9 cellular contexts compared by ENCODE assay signal in the genomic region with DNA sequence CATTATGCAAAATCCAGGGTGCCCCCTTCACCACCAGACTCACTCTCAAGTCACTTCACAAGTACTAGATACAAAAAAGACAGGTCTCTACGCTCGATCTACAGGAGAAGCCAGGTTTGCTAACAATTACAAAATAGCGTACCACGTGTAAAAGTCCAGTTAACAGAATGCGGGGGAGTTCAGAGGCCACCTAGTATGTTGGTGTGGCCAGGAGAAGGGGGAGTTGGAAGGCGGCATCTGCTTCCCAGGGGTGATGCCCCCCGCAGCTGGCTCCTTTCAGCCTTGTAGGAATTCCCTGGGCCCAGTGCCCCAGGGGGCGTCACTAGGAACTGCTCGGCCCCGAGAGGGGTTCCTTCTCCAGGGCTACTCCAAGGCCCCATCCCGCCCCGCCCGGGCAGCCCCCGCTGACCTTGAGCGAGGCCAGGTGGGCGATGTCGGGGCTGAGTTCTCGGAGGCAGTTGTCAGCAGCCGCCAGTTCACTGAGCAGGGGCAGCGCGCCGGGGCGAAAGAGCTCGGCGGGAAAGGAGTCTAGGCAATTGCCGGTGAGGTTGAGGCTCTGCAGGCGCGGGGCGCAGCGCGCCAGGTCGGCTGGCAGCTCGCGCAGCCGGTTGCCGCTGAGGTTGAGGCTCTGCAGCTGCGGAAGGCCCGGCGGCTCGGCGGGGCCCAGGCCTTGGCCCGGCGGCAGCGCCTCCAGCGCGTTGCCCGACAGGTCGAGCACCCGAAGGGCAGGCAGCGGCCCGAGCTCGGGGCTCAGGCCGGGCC. TPM values are rescaled to one million over a fixed set of nuclear protein-coding genes. Genes with fewer than 3 reads are reported as not detected.
DNase-seq lines count a peak whose midpoint lies in the region; ATAC-seq, FAIRE-seq and TF ChIP-seq lines count a peak whose summit lies in the region.
"Had no signal": no experiment of that assay in that cellular context is flagged by ENCODE, and none has a peak within 500 bp of the region (broad histone marks: within the 10 kb centered on the region; RNA-seq: fewer than 3 reads in every experiment).

No MANE protein-coding gene starts in this region.

- peak overlapping the region; percentile 85 for H3K27ac Mint-ChIP-seq in dendritic cell treated with granulocyte-macrophage colony-stimulating factor and Interleukin-4, amounts not matched to agents 40 ng/mL and 50 ng/mL, for 4 days
- H3K27ac Mint-ChIP-seq in natural killer cell, result peak overlapping the region; percentile 48 to 85

- no peak for TF ChIP-seq POLR2A in GM12891 (IDR thresholded peaks at IDR 0.05; ENCODE audit: low read depth, low read length)

- no peak for FAIRE-seq in GM12891 (lab: Jason Lieb, UNC)
- FAIRE-seq: endometrium had no signal

- peak overlapping the region; percentile 85 for H3K4me3 Mint-ChIP-seq in activated T-cell treated with anti-CD3 and anti-CD28 coated beads, Interleukin-2, amount 50 U/mL, for 4 hours
- H3K4me3 Mint-ChIP-seq in dendritic cell treated with granulocyte-macrophage colony-stimulating factor and Interleukin-4, amounts not matched to agents 40 ng/mL and 50 ng/mL, for 4 days, result peak overlapping the region; percentile 87
- H3K4me3 Mint-ChIP-seq in natural killer cell, result peak overlapping the region; percentile 86

- no peak for DNase-seq in activated T-cell treated with anti-CD3 and anti-CD28 coated beads, Interleukin-2, amount 50 U/mL, for 4 hours
- no peak for DNase-seq in activated T-cell treated with anti-CD3 and anti-CD28 coated beads for 4 hours
- no peak for DNase-seq in Jurkat, Clone E6-1 (ENCODE audit: low read depth, low spot score)
- DNase-seq in natural killer cell, result no peak
- no peak for DNase-seq in NCI-H1048 (lab: John Stamatoyannopoulos, UW)
- DNase-seq in GM12891 (ENCODE audit: insufficient read length, low spot score), result no peak

- intact Hi-C loops in dendritic cell treated with granulocyte-macrophage colony-stimulating factor and Interleukin-4, amounts not matched to agents 40 ng/mL and 50 ng/mL, for 4 days (cut with micrococcal nuclease), result loop anchor here (1.0 to 10.0 kb wide), 3 partner anchors 23 to 105 kb away; a partner anchor contains a TSS
- intact Hi-C loops in natural killer cell (cut with micrococcal nuclease), result loop anchor here (1.0 kb wide), 2 partner anchors 62 to 105 kb away; a partner anchor contains a TSS

- H3K4me3 ChIP-seq in Jurkat, Clone E6-1 (ENCODE audit: low read length), result peak overlapping the region; percentile 70

- ATAC-seq in activated T-cell treated with anti-CD3 and anti-CD28 coated beads, Interleukin-2, amount 50 U/mL, for 4 hours, result peak; percentile 23 to 24
- peak in 1 of 3 donors; percentile 14 for ATAC-seq in natural killer cell
- no peak for ATAC-seq in HG03469 (IDR thresholded peaks at IDR 0.05; ENCODE audit: unreplicated experiment)

- H3K4me1 Mint-ChIP-seq in activated T-cell treated with anti-CD3 and anti-CD28 coated beads, Interleukin-2, amount 50 U/mL, for 4 hours (ENCODE audit: low read depth), result peaks cover 46% of the 10 kb centered on the region
- H3K4me1 Mint-ChIP-seq in dendritic cell treated with granulocyte-macrophage colony-stimulating factor and Interleukin-4, amounts not matched to agents 40 ng/mL and 50 ng/mL, for 4 days (ENCODE audit: low read depth), result peaks cover 39% of the 10 kb centered on the region
- H3K4me1 Mint-ChIP-seq in natural killer cell, result peaks cover 14 to 34% of the 10 kb centered on the region in 2 donors

- H3K9me3 Mint-ChIP-seq in activated T-cell treated with anti-CD3 and anti-CD28 coated beads, Interleukin-2, amount 50 U/mL, for 4 hours, result no peaks in the 10 kb centered on the region
- H3K9me3 Mint-ChIP-seq in dendritic cell treated with granulocyte-macrophage colony-stimulating factor and Interleukin-4, amounts not matched to agents 40 ng/mL and 50 ng/mL, for 4 days, result no peaks in the 10 kb centered on the region
- H3K9me3 Mint-ChIP-seq in natural killer cell, result no peaks in the 10 kb centered on the region

- H3K36me3 Mint-ChIP-seq in activated T-cell treated with anti-CD3 and anti-CD28 coated beads, Interleukin-2, amount 50 U/mL, for 4 hours (ENCODE audit: insufficient read depth), result peaks cover 4% of the 10 kb centered on the region
- H3K36me3 Mint-ChIP-seq in dendritic cell treated with granulocyte-macrophage colony-stimulating factor and Interleukin-4, amounts not matched to agents 40 ng/mL and 50 ng/mL, for 4 days (ENCODE audit: low read depth), result peaks cover 36% of the 10 kb centered on the region
- H3K36me3 Mint-ChIP-seq in natural killer cell, result no peaks in the 10 kb centered on the region

- no peak for TF ChIP-seq CTCF in natural killer cell (IDR thresholded peaks at IDR 0.05)

- peaks cover 4% of the 10 kb centered on the region for H3K27me3 Mint-ChIP-seq in activated T-cell treated with anti-CD3 and anti-CD28 coated beads, Interleukin-2, amount 50 U/mL, for 4 hours (ENCODE audit: low read depth)
- peaks cover 9% of the 10 kb centered on the region for H3K27me3 Mint-ChIP-seq in dendritic cell treated with granulocyte-macrophage colony-stimulating factor and Interleukin-4, amounts not matched to agents 40 ng/mL and 50 ng/mL, for 4 days
- H3K27me3 Mint-ChIP-seq in natural killer cell (ENCODE audit: low read depth in 2 of 2), result peaks cover 0 to 2% of the 10 kb centered on the region in 2 donors

TF ChIP-seq in GM12891, 5 proteins besides CTCF, POLR2A, EP300 and RAD21:
- TF ChIP-seq PAX5 (IDR thresholded peaks at IDR 0.05; ENCODE audit: insufficient read depth, low read length, severe bottlenecking) (no peak), TAF1 (IDR thresholded peaks at IDR 0.05; ENCODE audit: low read depth, low read length) (no peak), SPI1 (IDR thresholded peaks at IDR 0.05; ENCODE audit: low read depth, low read length) (no peak), POLR2AphosphoS5 (IDR thresholded peaks at IDR 0.05; ENCODE audit: low read depth, low read length) (no peak), POU2F2 (IDR thresholded peaks at IDR 0.05; ENCODE audit: low read depth, low read length) (no peak)

RNA-seq across cellular contexts. Expression of a gene that starts 0.7 kb away (rescaled TPM):
- 10 to 100 TPM; 47.0 to 53.0 (median 49.6) TPM for total RNA-seq in activated T-cell treated with anti-CD3 and anti-CD28 coated beads, Interleukin-2, amount 50 U/mL, for 4 hours
- polyA plus RNA-seq in Jurkat, Clone E6-1 (2012; ENCODE audit: insufficient read depth, insufficient read length), result 45.6 TPM
- 10 to 100 TPM; 33.5 to 49.8 (median 45.2) TPM for total RNA-seq in natural killer cell
- polyA plus RNA-seq in GM12891 (2012; ENCODE audit: low read depth, missing spikeins), result 20.1 TPM

RNA-seq across cellular contexts. Expression of a gene that starts 23.1 kb away (rescaled TPM):
- total RNA-seq in activated T-cell treated with anti-CD3 and anti-CD28 coated beads, Interleukin-2, amount 50 U/mL, for 4 hours, result 1 to 10 TPM; 1.7 to 2.0 (median 1.9) TPM
- polyA plus RNA-seq in Jurkat, Clone E6-1 (2012; ENCODE audit: insufficient read depth, insufficient read length), result not detected
- total RNA-seq in natural killer cell, result 1 to 10 TPM in 2 of 3 donors, under 1 TPM in 1; 0.78 to 2.6 (median 1.6) TPM
- 0.72 TPM for polyA plus RNA-seq in GM12891 (2012; ENCODE audit: low read depth, missing spikeins)

RNA-seq across cellular contexts. Expression of a gene that starts 43.4 kb away (rescaled TPM):
- not detected for total RNA-seq in activated T-cell treated with anti-CD3 and anti-CD28 coated beads, Interleukin-2, amount 50 U/mL, for 4 hours
- polyA plus RNA-seq in Jurkat, Clone E6-1 (2012; ENCODE audit: insufficient read depth, insufficient read length), result not detected
- total RNA-seq in natural killer cell, result not detected
- not detected for polyA plus RNA-seq in GM12891 (2012; ENCODE audit: low read depth, missing spikeins)
